2 cellular contexts compared by ENCODE assay signal in genomic region chr10:80194373-80195045, GRCh38.
TF ChIP-seq lines count a peak whose summit lies in the region.

No MANE protein-coding gene starts in this region.

TF ChIP-seq in HCT116, 20 proteins besides CTCF, POLR2A, EP300 and RAD21:
- TF ChIP-seq POLR2AphosphoS5 (IDR thresholded peaks at IDR 0.05; ENCODE audit: low read depth, low read length): no peak
- TF ChIP-seq, protein P1, sequence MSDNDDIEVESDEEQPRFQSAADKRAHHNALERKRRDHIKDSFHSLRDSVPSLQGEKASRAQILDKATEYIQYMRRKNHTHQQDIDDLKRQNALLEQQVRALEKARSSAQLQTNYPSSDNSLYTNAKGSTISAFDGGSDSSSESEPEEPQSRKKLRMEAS (IDR thresholded peaks at IDR 0.05): no peak
- no peak for TF ChIP-seq TCF7L2 (IDR thresholded peaks at IDR 0.05; ENCODE audit: borderline replicate concordance, extremely low read depth, insufficient read depth, insufficient read length)
- TF ChIP-seq ZBTB33 (IDR thresholded peaks at IDR 0.05; ENCODE audit: extremely low read depth, insufficient replicate concordance, low read length): no peak
- no peak for TF ChIP-seq EZH2 (IDR thresholded peaks at IDR 0.05)
- no peak for TF ChIP-seq ZFX (IDR thresholded peaks at IDR 0.05)
- TF ChIP-seq EGR1 (IDR thresholded peaks at IDR 0.05; ENCODE audit: low read depth): no peak
- no peak for TF ChIP-seq ELF1 (IDR thresholded peaks at IDR 0.05; ENCODE audit: borderline replicate concordance, low read depth)

TF ChIP-seq in HEK293T, 16 proteins besides CTCF, POLR2A, EP300 and RAD21:
- TF ChIP-seq SP1 (IDR thresholded peaks at IDR 0.05) (no peak), BHLHE40 (IDR thresholded peaks at IDR 0.05; ENCODE audit: borderline replicate concordance) (no peak), ELF4 (IDR thresholded peaks at IDR 0.05) (no peak), FOXK2 (IDR thresholded peaks at IDR 0.05) (no peak), L3MBTL2 (conservative IDR thresholded peaks at IDR 0.05) (no peak), HDGF (IDR thresholded peaks at IDR 0.05; ENCODE audit: borderline replicate concordance) (no peak), ZNF384 (IDR thresholded peaks at IDR 0.05) (no peak), NFRKB (IDR thresholded peaks at IDR 0.05) (no peak), ARNT (IDR thresholded peaks at IDR 0.05) (no peak)
TF ChIP-seq in HEK293T: peak in this region for 0.
